ENCODE assay signal across 11 cellular contexts in the genomic region with DNA sequence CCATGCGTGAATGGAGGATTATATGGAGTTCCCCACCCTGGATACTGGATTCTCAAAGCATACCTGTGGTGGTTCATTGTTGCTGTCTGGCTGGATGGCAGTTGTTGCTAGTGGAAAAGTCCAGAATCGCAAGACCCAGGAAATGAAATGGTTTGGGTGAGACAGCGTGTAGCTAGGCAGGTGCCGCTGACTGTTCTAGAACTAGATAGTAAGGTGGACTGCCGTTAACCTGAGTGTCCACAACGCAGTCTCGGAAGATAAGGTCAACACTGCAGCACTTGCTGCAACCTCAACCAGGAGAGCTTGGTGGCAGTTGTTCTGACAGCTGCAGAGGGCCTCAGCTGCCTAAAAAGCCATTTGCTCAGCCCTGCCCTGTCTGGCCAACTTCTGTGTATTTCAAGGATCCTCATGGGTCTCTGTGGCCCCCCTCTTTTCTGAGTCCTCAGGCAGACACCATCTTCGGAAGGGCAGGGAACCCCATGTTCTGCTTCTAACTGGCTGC. TPM values are rescaled to one million over a fixed set of nuclear protein-coding genes. Genes with fewer than 3 reads are reported as not detected.
DNase-seq lines count a peak whose midpoint lies in the region; ATAC-seq, FAIRE-seq and TF ChIP-seq lines count a peak whose summit lies in the region.
"Had no signal": no experiment of that assay in that cellular context is flagged by ENCODE, and none has a peak within 500 bp of the region (broad histone marks: within the 10 kb centered on the region; RNA-seq: fewer than 3 reads in every experiment).

No MANE protein-coding gene starts in this region.

- intact Hi-C loops in breast epithelium (cut with DNase I; ENCODE audit: low total_unique reads), result no loop called here

- H3K27me3 Mint-ChIP-seq in activated naive CD4-positive, alpha-beta T cell treated with anti-CD3 and anti-CD28 coated beads, Interleukin-2, amount 50 U/mL, for 24 hours, result no peaks in the 10 kb centered on the region
- no peaks in the 10 kb centered on the region for H3K27me3 Mint-ChIP-seq in naive thymus-derived CD8-positive, alpha-beta T cell

- no peaks in the 10 kb centered on the region for H3K9me3 Mint-ChIP-seq in activated naive CD4-positive, alpha-beta T cell treated with anti-CD3 and anti-CD28 coated beads, Interleukin-2, amount 50 U/mL, for 24 hours
- H3K9me3 Mint-ChIP-seq in activated naive CD4-positive, alpha-beta T cell treated with anti-CD3 and anti-CD28 coated beads, Interleukin-2, amount 50 U/mL, for 72 hours, result no peaks in the 10 kb centered on the region
- no peaks in the 10 kb centered on the region for H3K9me3 Mint-ChIP-seq in naive thymus-derived CD8-positive, alpha-beta T cell

- H3K4me1 ChIP-seq in breast epithelium, result peaks cover 31 to 63% of the 10 kb centered on the region in 2 donors

- no peak for TF ChIP-seq CTCF in breast epithelium (IDR thresholded peaks at IDR 0.05)

- H3K27ac ChIP-seq in breast epithelium, result peak overlapping the region; percentile 97 to 99

- H3K4me3 Mint-ChIP-seq in activated naive CD4-positive, alpha-beta T cell treated with anti-CD3 and anti-CD28 coated beads, Interleukin-2, amount 50 U/mL, for 24 hours, result no peak overlapping the region
- peak overlapping the region in 5 of 10 donors; percentile 15 to 74 (median 64) for H3K4me3 Mint-ChIP-seq in naive thymus-derived CD8-positive, alpha-beta T cell

- POLR2A ChIA-PET in naive thymus-derived CD8-positive, alpha-beta T cell (lab: Charles Lee), result interaction anchor here (0.8 to 14.5 kb wide), 3 partner anchors 9 to 86 kb away, joined by 3 to 309 read pairs (median 3); a partner anchor contains a TSS

- no peak for TF ChIP-seq POLR2A in breast epithelium (IDR thresholded peaks at IDR 0.05)

- no peak for ATAC-seq in activated naive CD4-positive, alpha-beta T cell treated with anti-CD3 and anti-CD28 coated beads, Interleukin-2, amount 50 U/mL, for 72 hours
- ATAC-seq in naive thymus-derived CD8-positive, alpha-beta T cell, result no peak
- no peak for ATAC-seq in GM19328 (IDR thresholded peaks at IDR 0.05; ENCODE audit: unreplicated experiment)

- no peaks in the 10 kb centered on the region for H3K27me3 ChIP-seq in breast epithelium

- FAIRE-seq in urothelium cell line (lab: Jason Lieb, UNC), result peak; percentile 52
- FAIRE-seq: D721Med had no signal

- DNase-seq in activated naive CD4-positive, alpha-beta T cell treated with anti-CD3 and anti-CD28 coated beads, Interleukin-2, amount 50 U/mL, for 72 hours (ENCODE audit: low spot score in 2 of 2), result no peak
- DNase-seq in breast epithelium (ENCODE audit: low spot score in 2 of 2), result no peak
- no peak for DNase-seq in naive thymus-derived CD8-positive, alpha-beta T cell
- DNase-seq in urothelium cell line (ENCODE audit: low spot score), result no peak
- DNase-seq in mucosa of gallbladder (ENCODE audit: low spot score), result no peak
- DNase-seq in cerebellar nuclear complex (lab: John Stamatoyannopoulos, UW), result no peak
- DNase-seq: NCI-H2107 had no signal

- no peaks in the 10 kb centered on the region for H3K36me3 ChIP-seq in breast epithelium
- H3K36me3 ChIP-seq: HAP-1 had no signal

- peak overlapping the region; percentile 13 for H3K27ac Mint-ChIP-seq in activated naive CD4-positive, alpha-beta T cell treated with anti-CD3 and anti-CD28 coated beads, Interleukin-2, amount 50 U/mL, for 24 hours
- H3K27ac Mint-ChIP-seq in activated naive CD4-positive, alpha-beta T cell treated with anti-CD3 and anti-CD28 coated beads, Interleukin-2, amount 50 U/mL, for 72 hours, result peak overlapping the region in 1 of 2 donors; percentile 89
- peak overlapping the region in 9 of 10 donors; percentile 27 to 100 (median 84) for H3K27ac Mint-ChIP-seq in naive thymus-derived CD8-positive, alpha-beta T cell

- H3K36me3 Mint-ChIP-seq in activated naive CD4-positive, alpha-beta T cell treated with anti-CD3 and anti-CD28 coated beads, Interleukin-2, amount 50 U/mL, for 24 hours, result no peaks in the 10 kb centered on the region
- H3K36me3 Mint-ChIP-seq in activated naive CD4-positive, alpha-beta T cell treated with anti-CD3 and anti-CD28 coated beads, Interleukin-2, amount 50 U/mL, for 72 hours, result no peaks in the 10 kb centered on the region
- no peaks in the 10 kb centered on the region for H3K36me3 Mint-ChIP-seq in naive thymus-derived CD8-positive, alpha-beta T cell

- H3K4me1 Mint-ChIP-seq in activated naive CD4-positive, alpha-beta T cell treated with anti-CD3 and anti-CD28 coated beads, Interleukin-2, amount 50 U/mL, for 24 hours, result peaks cover 63% of the 10 kb centered on the region
- peaks cover 25 to 77% (median 68%) of the 10 kb centered on the region in 4 donors for H3K4me1 Mint-ChIP-seq in naive thymus-derived CD8-positive, alpha-beta T cell

- peak overlapping the region in 1 of 3 donors; percentile 32 for H3K4me3 ChIP-seq in breast epithelium
- H3K4me3 ChIP-seq: HAP-1 had no signal

- no peaks in the 10 kb centered on the region for H3K9me3 ChIP-seq in breast epithelium
- H3K9me3 ChIP-seq: HAP-1 had no signal

RNA-seq across cellular contexts. Expression of a gene that starts 15.5 kb away (rescaled TPM):
- 10 to 100 TPM; 26.6 to 85.4 TPM for total RNA-seq in activated naive CD4-positive, alpha-beta T cell treated with anti-CD3 and anti-CD28 coated beads, Interleukin-2, amount 50 U/mL, for 72 hours
- total RNA-seq in breast epithelium (10 to 100 TPM; 39.5 to 76.5 (median 47.2) TPM), mucosa of gallbladder (70.9 TPM)
- total RNA-seq in naive thymus-derived CD8-positive, alpha-beta T cell, result 10 to 100 TPM; 24.6 to 26.5 TPM
- polyA plus RNA-seq in naive thymus-derived CD8-positive, alpha-beta T cell, result 1 to 10 TPM; 1.9 to 3.3 (median 3.2) TPM

RNA-seq across cellular contexts. Expression of a gene that starts 54.0 kb away (rescaled TPM):
- 1 to 10 TPM; 5.4 to 9.6 TPM for total RNA-seq in activated naive CD4-positive, alpha-beta T cell treated with anti-CD3 and anti-CD28 coated beads, Interleukin-2, amount 50 U/mL, for 72 hours
- 10 to 100 TPM; 40.6 to 64.8 (median 50.7) TPM for total RNA-seq in breast epithelium
- 10 to 100 TPM; 11.3 to 12.8 TPM for total RNA-seq in naive thymus-derived CD8-positive, alpha-beta T cell
- 1 to 10 TPM; 4.4 to 7.7 (median 4.7) TPM for polyA plus RNA-seq in naive thymus-derived CD8-positive, alpha-beta T cell
- total RNA-seq in mucosa of gallbladder, result 31.2 TPM
